ENCODE assay signal across 18 cellular contexts in the genomic region with DNA sequence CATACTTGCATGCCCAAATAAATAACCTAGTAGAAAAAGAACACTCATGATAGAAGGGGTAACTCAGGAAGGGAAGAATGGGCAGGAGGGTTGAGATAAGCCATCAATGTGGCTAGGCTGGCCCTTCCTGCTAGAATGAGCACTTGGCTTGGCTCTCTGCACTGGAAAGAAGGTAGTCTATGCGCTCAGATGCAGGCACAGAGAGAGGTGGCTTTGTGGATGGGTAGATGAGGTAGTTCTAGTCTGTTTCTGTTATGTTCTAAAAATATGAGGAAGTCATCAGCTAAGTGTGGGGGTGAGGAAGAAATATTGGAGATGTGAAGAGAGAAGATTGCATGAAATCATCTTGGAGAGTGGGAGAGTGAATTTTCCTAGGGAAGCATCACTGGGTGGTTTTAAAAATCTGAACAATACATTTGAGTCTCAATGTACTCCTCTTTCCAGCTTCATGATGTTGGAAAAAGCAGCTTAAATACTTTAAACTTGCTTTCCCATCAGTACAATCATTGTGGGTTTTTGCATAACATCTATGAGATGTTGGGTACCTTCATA.
DNase-seq lines count a peak whose midpoint lies in the region; ATAC-seq lines count a peak whose summit lies in the region.
"Had no signal": no experiment of that assay in that cellular context is flagged by ENCODE, and none has a peak within 500 bp of the region (broad histone marks: within the 10 kb centered on the region; RNA-seq: fewer than 3 reads in every experiment).

No MANE protein-coding gene starts in this region.

- H3K27ac Mint-ChIP-seq in natural killer cell treated with Interleukin-12 subunit alpha and Interleukin-12 subunit beta and Interleukin-15 and Interleukin-18, amount 100 ng/mL, for 72 hours: no peak overlapping the region
- H3K27ac Mint-ChIP-seq: CD8-positive, alpha-beta T cell; IgD-negative memory B cell had no signal

- H3K36me3 Mint-ChIP-seq in natural killer cell treated with Interleukin-12 subunit alpha and Interleukin-12 subunit beta and Interleukin-15 and Interleukin-18, amount 100 ng/mL, for 72 hours: no peaks in the 10 kb centered on the region
- H3K36me3 Mint-ChIP-seq: CD8-positive, alpha-beta T cell; IgD-negative memory B cell had no signal

- H3K9ac ChIP-seq in Karpas-422 (ENCODE audit: low read length): peak overlapping the region; percentile 34; the same call in 1 of the 2 replicates

- ATAC-seq in GM21367 (IDR thresholded peaks at IDR 0.05; ENCODE audit: unreplicated experiment): no peak
- no peak for ATAC-seq in natural killer cell treated with Interleukin-12 subunit alpha and Interleukin-12 subunit beta and Interleukin-15 and Interleukin-18, amount 100 ng/mL, for 72 hours
- ATAC-seq: CD8-positive, alpha-beta T cell; GM12878; HepG2 had no signal

- H2AFZ ChIP-seq in Karpas-422 (ENCODE audit: low read length): peak overlapping the region; percentile 73

- H3K79me2 ChIP-seq in Karpas-422 (ENCODE audit: low read length): no peaks in the 10 kb centered on the region

- DNase-seq in Karpas-422: peak; percentile 47
- peak in 7 of 61 donors; percentile 4 to 68 (median 22) for DNase-seq in caudate nucleus (lab: John Stamatoyannopoulos, UW)
- DNase-seq in middle frontal gyrus (ENCODE audit: extremely low spot score, low spot score): peak; percentile 39
- no peak for DNase-seq in Ammon's horn (ENCODE audit: low spot score)
- no peak for DNase-seq in natural killer cell treated with Interleukin-12 subunit alpha and Interleukin-12 subunit beta and Interleukin-15 and Interleukin-18, amount 100 ng/mL, for 72 hours (ENCODE audit: low spot score)
- DNase-seq in NCI-H146 treated with DMSO at 0.1 percent for 48 hours (lab: John Stamatoyannopoulos, UW; ENCODE audit: unreplicated experiment): no peak
- DNase-seq: ACHN; CD8-positive, alpha-beta T cell; COR-L47; DMS 273 treated with DMSO at 0.1 percent for 48 hours; DMS53; DND-41; EL had no signal

- no peaks in the 10 kb centered on the region; the same call in 1 of the 2 replicates for H3K36me3 ChIP-seq in Karpas-422 (ENCODE audit: insufficient read depth, low read length)
- H3K36me3 ChIP-seq: HAP-1 had no signal

- H3K27ac ChIP-seq in Karpas-422 (ENCODE audit: low read length) (no peak overlapping the region), caudate nucleus (ENCODE audit: low read depth, low read length) (peak overlapping the region; percentile 81)

- H3K27me3 Mint-ChIP-seq in natural killer cell treated with Interleukin-12 subunit alpha and Interleukin-12 subunit beta and Interleukin-15 and Interleukin-18, amount 100 ng/mL, for 72 hours: no peaks in the 10 kb centered on the region
- H3K27me3 Mint-ChIP-seq: IgD-negative memory B cell had no signal

- peaks cover 4% of the 10 kb centered on the region; the same call in 1 of the 2 replicates for H3K27me3 ChIP-seq in Karpas-422 (ENCODE audit: low read length)

- peaks cover 7% of the 10 kb centered on the region for H3K9me3 ChIP-seq in Karpas-422 (ENCODE audit: low read length)
- H3K9me3 ChIP-seq: HAP-1 had no signal

- H3K4me1 ChIP-seq in Karpas-422 (ENCODE audit: low read length): peaks cover 53% of the 10 kb centered on the region
- H3K4me1 ChIP-seq: HAP-1 had no signal

- peaks cover 7% of the 10 kb centered on the region for H3K9me3 Mint-ChIP-seq in natural killer cell treated with Interleukin-12 subunit alpha and Interleukin-12 subunit beta and Interleukin-15 and Interleukin-18, amount 100 ng/mL, for 72 hours

- peak overlapping the region; percentile 52 for H3K4me2 ChIP-seq in Karpas-422 (ENCODE audit: low read depth, low read length, poor library complexity, severe bottlenecking)

- no peaks in the 10 kb centered on the region for H4K20me1 ChIP-seq in Karpas-422 (ENCODE audit: insufficient read depth, low read depth, low read length)

- peak overlapping the region; percentile 23; the same call in 1 of the 2 replicates for H3K4me3 ChIP-seq in Karpas-422 (ENCODE audit: low read length)
- H3K4me3 ChIP-seq: GM12878, HAP-1 had no signal

- no peaks in the 10 kb centered on the region for H3K9me2 ChIP-seq in Karpas-422 (replicated peaks; ENCODE audit: insufficient read depth, low read length)

- H3K4me3 Mint-ChIP-seq in natural killer cell treated with Interleukin-12 subunit alpha and Interleukin-12 subunit beta and Interleukin-15 and Interleukin-18, amount 100 ng/mL, for 72 hours: no peak overlapping the region
- H3K4me3 Mint-ChIP-seq: CD8-positive, alpha-beta T cell; IgD-negative memory B cell had no signal

- no peaks in the 10 kb centered on the region for H3K4me1 Mint-ChIP-seq in natural killer cell treated with Interleukin-12 subunit alpha and Interleukin-12 subunit beta and Interleukin-15 and Interleukin-18, amount 100 ng/mL, for 72 hours (ENCODE audit: low read depth in 2 of 2)
- H3K4me1 Mint-ChIP-seq: IgD-negative memory B cell had no signal

Comparison
In these comparisons a context has a peak if more than half of its experiments do, and no peak if none do; other contexts are left out.
1. DNase-seq: peak in Karpas-422 (single experiment) and middle frontal gyrus (single experiment); none in Ammon's horn (single experiment), natural killer cell treated with Interleukin-12 subunit alpha and Interleukin-12 subunit beta and Interleukin-15 and Interleukin-18, amount 100 ng/mL, for 72 hours (single experiment) and NCI-H146 treated with DMSO at 0.1 percent for 48 hours (single experiment).